Comparison of ENCODE assay signal across 25 cellular contexts in the genomic region with DNA sequence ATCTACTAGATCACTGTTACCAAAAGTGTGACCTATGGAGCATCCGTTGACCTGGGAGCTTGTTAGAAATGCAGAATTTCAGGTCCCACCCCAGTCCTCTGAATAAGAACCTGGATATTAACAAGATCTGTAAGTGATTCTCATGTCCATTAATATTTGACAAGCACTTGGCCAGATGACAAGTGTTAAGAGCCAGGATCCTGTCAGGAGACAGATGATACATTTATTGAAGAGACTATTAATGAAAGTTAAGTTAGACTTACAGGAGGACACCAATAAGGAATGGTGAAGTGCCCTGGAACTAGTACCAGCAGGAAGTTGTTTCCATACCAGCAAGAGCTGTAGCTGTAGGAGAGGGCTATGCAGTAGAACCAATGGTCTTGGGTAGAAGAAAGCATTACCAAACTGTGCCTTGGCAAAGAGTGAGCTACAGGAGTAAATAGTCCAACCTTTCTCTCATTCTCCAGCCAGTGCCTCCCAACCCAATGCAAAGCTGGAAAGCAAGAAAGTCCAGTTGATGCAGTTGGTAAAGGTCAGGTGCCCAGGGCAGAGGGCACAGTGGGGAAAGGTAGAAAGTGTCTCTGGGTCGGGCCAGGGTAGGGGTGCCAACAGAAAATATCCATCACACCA.
"Had no signal": no experiment of that assay in that cellular context is flagged by ENCODE, and none has a peak within 500 bp of the region (broad histone marks: within the 10 kb centered on the region; RNA-seq: fewer than 3 reads in every experiment).

No MANE protein-coding gene starts in this region.

- H3K27ac Mint-ChIP-seq: activated CD4-positive, alpha-beta T cell treated with anti-CD3 and anti-CD28 coated beads for 36 hours; activated naive CD8-positive, alpha-beta T cell; progenitor cell of endocrine pancreas; stimulated activated effector memory CD8-positive, alpha-beta T cell treated with anti-CD3 and anti-CD28 coated beads, Interleukin-12 subunit alpha, Interleukin-12 subunit beta, amount 100 ng/mL, for 72 hours; stimulated activated naive CD8-positive, alpha-beta T cell treated with anti-CD3 and anti-CD28 coated beads, Interleukin-15, amount 100 ng/mL, for 72 hours; T-cell had no signal

- H3K9me3 Mint-ChIP-seq: stimulated activated effector memory CD8-positive, alpha-beta T cell treated with anti-CD3 and anti-CD28 coated beads, Interleukin-12 subunit alpha, Interleukin-12 subunit beta, amount 100 ng/mL, for 72 hours; stimulated activated naive CD8-positive, alpha-beta T cell treated with anti-CD3 and anti-CD28 coated beads, Interleukin-15, amount 100 ng/mL, for 72 hours; T-cell had no signal

- H3K27me3 ChIP-seq: esophagus muscularis mucosa, heart right ventricle, ovary, tibial artery, upper lobe of right lung had no signal

- H3K4me3 ChIP-seq: esophagus muscularis mucosa, heart right ventricle, mucosa of descending colon, ovary, skin epidermis, tibial artery, upper lobe of right lung had no signal

- ATAC-seq: activated CD4-positive, alpha-beta T cell treated with anti-CD3 and anti-CD28 coated beads for 36 hours; heart right ventricle; left ventricle myocardium superior; mucosa of descending colon; sciatic nerve; stimulated activated effector memory CD8-positive, alpha-beta T cell treated with anti-CD3 and anti-CD28 coated beads, Interleukin-12 subunit alpha, Interleukin-12 subunit beta, amount 100 ng/mL, for 72 hours; stimulated activated naive CD8-positive, alpha-beta T cell treated with anti-CD3 and anti-CD28 coated beads, Interleukin-15, amount 100 ng/mL, for 72 hours; T-cell; upper lobe of right lung had no signal

- H3K36me3 Mint-ChIP-seq: stimulated activated effector memory CD8-positive, alpha-beta T cell treated with anti-CD3 and anti-CD28 coated beads, Interleukin-12 subunit alpha, Interleukin-12 subunit beta, amount 100 ng/mL, for 72 hours; T-cell had no signal

- DNase-seq: activated CD4-positive, alpha-beta T cell treated with anti-CD3 and anti-CD28 coated beads for 36 hours; activated CD4-positive, CD25-positive, alpha-beta regulatory T cell; activated effector memory CD4-positive, alpha-beta T cell treated with Interleukin-2 at 50 U/mL for 16 hours; activated naive CD4-positive, alpha-beta T cell treated with Interleukin-2 at 50 U/mL for 16 hours; anterior cingulate cortex; dermis blood vessel endothelial cell; effector CD4-positive, alpha-beta T cell; foreskin melanocyte; heart right ventricle; kidney glomerular epithelial cell; left ventricle myocardium superior; mucosa of descending colon; ovary; retina; stimulated activated CD4-positive, alpha-beta T cell treated with anti-CD3 and anti-CD28 coated beads, Interleukin-4, amount 100 ng/mL, for 24 hours; stimulated activated naive CD8-positive, alpha-beta T cell treated with anti-CD3 and anti-CD28 coated beads, Interleukin-15, amount 100 ng/mL, for 72 hours; T-cell; tibial artery; upper lobe of right lung had no signal

- H3K4me3 Mint-ChIP-seq: activated CD4-positive, alpha-beta T cell treated with anti-CD3 and anti-CD28 coated beads for 36 hours; activated naive CD8-positive, alpha-beta T cell; stimulated activated effector memory CD8-positive, alpha-beta T cell treated with anti-CD3 and anti-CD28 coated beads, Interleukin-12 subunit alpha, Interleukin-12 subunit beta, amount 100 ng/mL, for 72 hours; stimulated activated naive CD8-positive, alpha-beta T cell treated with anti-CD3 and anti-CD28 coated beads, Interleukin-15, amount 100 ng/mL, for 72 hours; T-cell had no signal

- H3K9me3 ChIP-seq: esophagus muscularis mucosa, heart right ventricle, mucosa of descending colon, ovary, tibial artery, upper lobe of right lung had no signal

- H3K27ac ChIP-seq: esophagus muscularis mucosa, heart right ventricle, ovary, skin epidermis, tibial artery, upper lobe of right lung had no signal

- H3K27me3 Mint-ChIP-seq: activated CD4-positive, alpha-beta T cell treated with anti-CD3 and anti-CD28 coated beads for 36 hours; activated naive CD8-positive, alpha-beta T cell; stimulated activated naive CD8-positive, alpha-beta T cell treated with anti-CD3 and anti-CD28 coated beads, Interleukin-15, amount 100 ng/mL, for 72 hours had no signal

- H3K36me3 ChIP-seq: esophagus muscularis mucosa, heart right ventricle, ovary, tibial artery, upper lobe of right lung had no signal
